8 cellular contexts compared by ENCODE assay signal in the genomic region with DNA sequence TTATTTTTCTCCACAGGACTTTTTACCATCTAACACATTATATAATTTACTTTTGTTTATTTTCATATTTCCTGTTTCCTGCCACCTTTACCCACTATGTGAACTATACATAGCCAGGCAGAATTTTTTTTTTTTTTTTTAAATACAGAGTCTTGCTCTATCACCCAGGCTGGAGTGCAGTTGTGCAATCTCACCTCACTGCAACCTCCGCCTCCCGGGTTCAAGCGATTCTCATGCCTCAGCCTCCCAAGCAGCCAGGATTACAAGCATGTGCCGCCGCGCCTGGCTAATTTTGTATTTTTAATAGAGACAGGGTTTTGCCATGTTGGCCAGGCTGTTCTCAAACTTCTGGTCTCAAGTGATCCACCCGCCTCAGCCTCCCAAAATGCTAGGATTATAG. TPM values are rescaled to one million over a fixed set of nuclear protein-coding genes. Genes with fewer than 3 reads are reported as not detected.
DNase-seq lines count a peak whose midpoint lies in the region; ATAC-seq, FAIRE-seq and TF ChIP-seq lines count a peak whose summit lies in the region.
"Not testable (repeated sequence)": the region's sequence is repeated elsewhere in the genome, so short reads cannot be mapped to it uniquely, and the experiment has no call there.

No MANE protein-coding gene starts in this region.

- 56% methylated on average over 7 of the region's 7 CpGs for WGBS in HepG2 (ENCODE audit: low lambda C conversion rate)

- BruUV-seq in HepG2 (replicated peaks; lab: Mats Ljungman, UMichigan), result not testable (repeated sequence)

- peak; percentile 13 for DNase-seq in fibroblast of villous mesenchyme (ENCODE audit: low read depth)
- not testable (repeated sequence) for DNase-seq in HepG2 (ENCODE audit: low spot score)

- H3K9me2 ChIP-seq in DOHH2 (replicated peaks; ENCODE audit: control insufficient read depth, low read length); SU-DHL-6 (replicated peaks; ENCODE audit: insufficient read depth, low read length): not testable (repeated sequence)

- intact Hi-C loops in HepG2 (cut with micrococcal nuclease; ENCODE audit: unreplicated experiment), result loop anchor here (5.0 kb wide), 1 partner anchor 42 kb away; no protein-coding TSS in a partner anchor

- in situ Hi-C loops in HepG2 (cut with HindIII; ENCODE audit: extremely low pct_ligation_motif_present, low pct_unique_long_range_greater_than_20kb), result not testable (repeated sequence)

- not testable (repeated sequence) for H3K27me3 ChIP-seq in BLaER1; DOHH2 (ENCODE audit: control insufficient read depth, low read length); SU-DHL-6 (ENCODE audit: low read length); HepG2 (ENCODE audit: control insufficient read depth in 1 of 2, insufficient read depth in 2 of 2, low read length in 2 of 2); mucosa of rectum (ENCODE audit: control insufficient read depth in 2 of 2, insufficient read depth in 2 of 2, low read length in 2 of 2); rectal smooth muscle tissue (ENCODE audit: control insufficient read depth, insufficient read depth, low read length)

- H3K9ac ChIP-seq in BLaER1; rectal smooth muscle tissue (ENCODE audit: low read length): not testable (repeated sequence)
- H3K9ac ChIP-seq in SU-DHL-6 (ENCODE audit: low read length), result peak overlapping the region; percentile 35
- 0 out of 2 replicates have a peak overlapping the region, but pooled peaks have one; percentile 19 for H3K9ac ChIP-seq in HepG2 (ENCODE audit: insufficient read depth, low read depth, low read length)
- H3K9ac ChIP-seq in mucosa of rectum (ENCODE audit: low read depth in 1 of 2, low read length in 2 of 2), result peak overlapping the region; percentile 72 to 77

- POLR2A ChIA-PET in HepG2 (lab: Yijun Ruan, JAX), result interaction anchor here (5.4 kb wide), 1 partner anchor 24 kb away, joined by 70 read pairs; a partner anchor contains a TSS

- H3K4me2 ChIP-seq in BLaER1, result peak overlapping the region; percentile 36; the same call in 1 of the 2 replicates
- peak overlapping the region; percentile 55 for H3K4me2 ChIP-seq in DOHH2 (ENCODE audit: low read length)
- H3K4me2 ChIP-seq in SU-DHL-6 (ENCODE audit: low read depth, low read length, poor library complexity, severe bottlenecking), result peak overlapping the region; percentile 67
- H3K4me2 ChIP-seq in HepG2 (ENCODE audit: low read depth, low read length), result peak overlapping the region; percentile 82

- H2AFZ ChIP-seq in SU-DHL-6 (ENCODE audit: low read depth, low read length, severe bottlenecking), result peak overlapping the region; percentile 49
- not testable (repeated sequence) for H2AFZ ChIP-seq in HepG2 (ENCODE audit: low read length)

- not testable (repeated sequence) for TF ChIP-seq RAD21 in HepG2 (CRISPR knock-in tag; IDR thresholded peaks at IDR 0.05)

- CTCF ChIA-PET in HepG2 (lab: Yijun Ruan, JAX; ENCODE audit: low intra/inter-chr PET ratio, low total read pairs), result not testable (repeated sequence)

- not testable (repeated sequence) for TF ChIP-seq POLR2A in HepG2 (IDR thresholded peaks at IDR 0.05; ENCODE audit: insufficient read depth in 1 of 2, low read depth in 2 of 2, low read length in 2 of 2)

- not testable (repeated sequence) for H3K9me3 ChIP-seq in BLaER1; DOHH2 (ENCODE audit: control insufficient read depth, insufficient read depth, low read length); SU-DHL-6 (ENCODE audit: insufficient read depth, low read length); HepG2 (ENCODE audit: low read length); mucosa of rectum (ENCODE audit: control insufficient read depth in 2 of 2, low read length in 2 of 2)

- peak in 1 of 2 experiments; percentile 29; a peak in 1 of 4 replicates for TF ChIP-seq EP300 in HepG2 (IDR thresholded peaks at IDR 0.05; ENCODE audit: low read depth in 2 of 2, low read length in 2 of 2)
- TF ChIP-seq EP300 in HepG2 (CRISPR knock-in tag; IDR thresholded peaks at IDR 0.05; ENCODE audit: borderline replicate concordance), result not testable (repeated sequence)

- H3K4me1 ChIP-seq in BLaER1, result peaks cover 12% of the 10 kb centered on the region
- H3K4me1 ChIP-seq in DOHH2 (ENCODE audit: control insufficient read depth, low read length), result peaks cover 20% of the 10 kb centered on the region
- H3K4me1 ChIP-seq in HepG2 (ENCODE audit: insufficient read depth, low read length), result peaks cover 99% of the 10 kb centered on the region
- H3K4me1 ChIP-seq in mucosa of rectum (ENCODE audit: control insufficient read depth in 2 of 2, insufficient read depth in 2 of 2, low read length in 2 of 2), result peaks cover 13 to 30% of the 10 kb centered on the region in 2 donors
- not testable (repeated sequence) for H3K4me1 ChIP-seq in rectal smooth muscle tissue (ENCODE audit: control insufficient read depth, insufficient read depth, low read length)

- not testable (repeated sequence) for TF ChIP-seq CTCF in DOHH2 (IDR thresholded peaks at IDR 0.05; ENCODE audit: low read depth, low read length, poor library complexity, severe bottlenecking); SU-DHL-6 (IDR thresholded peaks at IDR 0.05; ENCODE audit: insufficient read depth, low read length, poor library complexity, severe bottlenecking); fibroblast of villous mesenchyme (IDR thresholded peaks at IDR 0.05; ENCODE audit: insufficient read depth, low read depth, low read length); HepG2 (CRISPR knock-in tag; IDR thresholded peaks at IDR 0.05)

- not testable (repeated sequence) for H3K4me3 ChIP-seq in BLaER1; fibroblast of villous mesenchyme (ENCODE audit: low read depth, low read length)
- H3K4me3 ChIP-seq in DOHH2 (ENCODE audit: low read length) (peak overlapping the region; percentile 52), SU-DHL-6 (ENCODE audit: insufficient read depth, low read length, poor library complexity, severe bottlenecking) (peak overlapping the region; percentile 21), HepG2 (replicated peaks in 1 of 3; ENCODE audit: insufficient read depth in 1 of 3, low read depth in 2 of 3, low read length in 3 of 3) (peak overlapping the region in 2 of 3 experiments; percentile 46 to 66; a peak in 3 of 6 replicates), mucosa of rectum (ENCODE audit: low read length in 2 of 2) (peak overlapping the region; percentile 79), rectal smooth muscle tissue (ENCODE audit: low read length) (peak overlapping the region; percentile 18)

- H4K20me1 ChIP-seq in BLaER1; DOHH2 (ENCODE audit: control insufficient read depth, insufficient read depth, low read depth, low read length); SU-DHL-6 (ENCODE audit: low read depth, low read length); HepG2 (ENCODE audit: insufficient read depth, low read length): not testable (repeated sequence)

- H3K36me3 ChIP-seq in BLaER1; SU-DHL-6 (ENCODE audit: low read length); HepG2 (replicated peaks in 1 of 2; ENCODE audit: control insufficient read depth in 1 of 2, insufficient read depth in 2 of 2, low read length in 2 of 2); mucosa of rectum (ENCODE audit: control insufficient read depth in 2 of 2, insufficient read depth in 2 of 2, low read length in 2 of 2); rectal smooth muscle tissue (ENCODE audit: control insufficient read depth, insufficient read depth, low read length): not testable (repeated sequence)
- peaks cover 12% of the 10 kb centered on the region for H3K36me3 ChIP-seq in DOHH2 (ENCODE audit: control insufficient read depth, low read length)

- not testable (repeated sequence) for H3K79me2 ChIP-seq in DOHH2 (ENCODE audit: control insufficient read depth, low read length); SU-DHL-6 (ENCODE audit: insufficient read depth, low read length); HepG2 (ENCODE audit: insufficient read depth, low read length)

- FAIRE-seq in colon (lab: Jason Lieb, UNC), result peak; percentile 10
- not testable (repeated sequence) for FAIRE-seq in HepG2 (lab: Jason Lieb, UNC)

- H3F3A ChIP-seq in DOHH2 (ENCODE audit: control insufficient read depth, insufficient read depth), result not testable (repeated sequence)
- peaks cover 19% of the 10 kb centered on the region for H3F3A ChIP-seq in SU-DHL-6 (ENCODE audit: insufficient read depth)

- ATAC-seq in HepG2, result not testable (repeated sequence)

- not testable (repeated sequence) for H3K27ac ChIP-seq in BLaER1; rectal smooth muscle tissue (ENCODE audit: low read depth, low read length)
- peak overlapping the region; percentile 3; the same call in 1 of the 2 replicates for H3K27ac ChIP-seq in DOHH2 (ENCODE audit: low read depth, low read length)
- peak overlapping the region; percentile 82 for H3K27ac ChIP-seq in SU-DHL-6 (ENCODE audit: low read depth, low read length)
- peak overlapping the region; percentile 95 for H3K27ac ChIP-seq in HepG2 (ENCODE audit: extremely low read length, insufficient read depth, low read length)
- H3K27ac ChIP-seq in mucosa of rectum (ENCODE audit: low read depth in 2 of 2, low read length in 2 of 2), result peak overlapping the region; percentile 93 to 94

RNA-seq across cellular contexts. Expression of a gene that starts 24.2 kb away (rescaled TPM):
- total RNA-seq in fibroblast of villous mesenchyme, result 13.0 and 13.2 TPM in 2 replicates
- total RNA-seq in HepG2 (2016; rRNA removed; fragmentation: Illumina TruSeq; extraction: Trizol), result 20.6 and 33.8 TPM in 2 replicates
- 8.7 and 9.9 TPM in 2 replicates for total RNA-seq in HepG2 (2016; cell fraction: cytosol; rRNA removed; fragmentation: Illumina TruSeq; extraction: Trizol; ENCODE audit: low read depth)
- total RNA-seq in HepG2 (2016; cell fraction: insoluble cytoplasmic fraction; rRNA removed; fragmentation: Illumina TruSeq; extraction: Trizol), result 18.9 and 34.1 TPM in 2 replicates
- total RNA-seq in HepG2 (2016; cell fraction: membrane; rRNA removed; fragmentation: Illumina TruSeq; extraction: Trizol), result 21.4 and 21.9 TPM in 2 replicates
- 60.3 and 65.0 TPM in 2 replicates for total RNA-seq in HepG2 (2016; cell fraction: nucleus; rRNA removed; fragmentation: Illumina TruSeq; extraction: Trizol)
- polyA plus RNA-seq in HepG2 (2011; rRNA removed), result 43.3 and 58.7 TPM in 2 replicates
- 20.6 and 34.1 TPM in 2 replicates for polyA plus RNA-seq in HepG2 (2011; cell fraction: cytosol; rRNA removed)
- 125 and 138 TPM in 2 replicates for polyA plus RNA-seq in HepG2 (2011; cell fraction: nucleus; rRNA removed)
- polyA plus RNA-seq in HepG2 (2012), result 44.7 and 56.4 TPM in 2 replicates
- polyA plus RNA-seq in HepG2 (2016; cell fraction: cytosol; fragmentation: Illumina TruSeq; extraction: Trizol; ENCODE audit: low read depth), result 8.2 and 9.3 TPM in 2 replicates
- polyA plus RNA-seq in HepG2 (2016; cell fraction: insoluble cytoplasmic fraction; fragmentation: Illumina TruSeq; extraction: Trizol; ENCODE audit: low read depth), result 13.6 and 15.1 TPM in 2 replicates
- 13.7 and 13.9 TPM in 2 replicates for polyA plus RNA-seq in HepG2 (2016; cell fraction: membrane; fragmentation: Illumina TruSeq; extraction: Trizol; ENCODE audit: low read depth)
- 70.5 and 71.0 TPM in 2 replicates for polyA plus RNA-seq in HepG2 (2016; cell fraction: nucleus; fragmentation: Illumina TruSeq; extraction: Trizol; ENCODE audit: insufficient read depth, low read depth)
- polyA minus RNA-seq in HepG2 (2011; rRNA and poly(A)+ RNA removed; ENCODE audit: low replicate concordance), result 11.3 and 88.1 TPM in 2 replicates
- polyA minus RNA-seq in HepG2 (2011; cell fraction: cytosol; rRNA and poly(A)+ RNA removed), result 23.7 and 30.1 TPM in 2 replicates
- 123 and 189 TPM in 2 replicates for polyA minus RNA-seq in HepG2 (2011; cell fraction: nucleus; rRNA and poly(A)+ RNA removed)

RNA-seq across cellular contexts. Expression of a gene that starts 24.2 kb away (rescaled TPM):
- total RNA-seq in fibroblast of villous mesenchyme, result 8.2 and 11.9 TPM in 2 replicates
- 2.3 and 2.4 TPM in 2 replicates for total RNA-seq in HepG2 (2016; rRNA removed; fragmentation: Illumina TruSeq; extraction: Trizol)
- total RNA-seq in HepG2 (2016; cell fraction: cytosol; rRNA removed; fragmentation: Illumina TruSeq; extraction: Trizol; ENCODE audit: low read depth), result 2.3 and 2.8 TPM in 2 replicates
- 1.8 and 2.4 TPM in 2 replicates for total RNA-seq in HepG2 (2016; cell fraction: insoluble cytoplasmic fraction; rRNA removed; fragmentation: Illumina TruSeq; extraction: Trizol)
- total RNA-seq in HepG2 (2016; cell fraction: membrane; rRNA removed; fragmentation: Illumina TruSeq; extraction: Trizol), result 3.5 and 4.3 TPM in 2 replicates
- 3.3 and 4.4 TPM in 2 replicates for total RNA-seq in HepG2 (2016; cell fraction: nucleus; rRNA removed; fragmentation: Illumina TruSeq; extraction: Trizol)
- 1.6 and 1.7 TPM in 2 replicates for polyA plus RNA-seq in HepG2 (2011; rRNA removed)
- 0.32 and 0.59 TPM in 2 replicates for polyA plus RNA-seq in HepG2 (2011; cell fraction: cytosol; rRNA removed)
- 1.3 and 2.0 TPM in 2 replicates for polyA plus RNA-seq in HepG2 (2011; cell fraction: nucleus; rRNA removed)
- 1.9 and 2.4 TPM in 2 replicates for polyA plus RNA-seq in HepG2 (2012)
- 2.9 and 4.4 TPM in 2 replicates for polyA plus RNA-seq in HepG2 (2016; cell fraction: cytosol; fragmentation: Illumina TruSeq; extraction: Trizol; ENCODE audit: low read depth)
- polyA plus RNA-seq in HepG2 (2016; cell fraction: insoluble cytoplasmic fraction; fragmentation: Illumina TruSeq; extraction: Trizol; ENCODE audit: low read depth), result 3.3 and 4.4 TPM in 2 replicates
- polyA plus RNA-seq in HepG2 (2016; cell fraction: membrane; fragmentation: Illumina TruSeq; extraction: Trizol; ENCODE audit: low read depth), result 3.2 and 3.7 TPM in 2 replicates
- 3.8 and 4.5 TPM in 2 replicates for polyA plus RNA-seq in HepG2 (2016; cell fraction: nucleus; fragmentation: Illumina TruSeq; extraction: Trizol; ENCODE audit: insufficient read depth, low read depth)
- 0.54 and 0.60 TPM in 2 replicates for polyA minus RNA-seq in HepG2 (2011; rRNA and poly(A)+ RNA removed; ENCODE audit: low replicate concordance)
- 0.44 and 0.49 TPM in 2 replicates for polyA minus RNA-seq in HepG2 (2011; cell fraction: cytosol; rRNA and poly(A)+ RNA removed)
- polyA minus RNA-seq in HepG2 (2011; cell fraction: nucleus; rRNA and poly(A)+ RNA removed), result 2.8 and 4.2 TPM in 2 replicates

RNA-seq across cellular contexts. Expression of a gene that starts 44.8 kb away (rescaled TPM):
- 16.4 and 20.3 TPM in 2 replicates for total RNA-seq in fibroblast of villous mesenchyme
- total RNA-seq in HepG2 (2016; rRNA removed; fragmentation: Illumina TruSeq; extraction: Trizol), result 18.1 and 18.9 TPM in 2 replicates
- total RNA-seq in HepG2 (2016; cell fraction: cytosol; rRNA removed; fragmentation: Illumina TruSeq; extraction: Trizol; ENCODE audit: low read depth), result 4.9 and 6.7 TPM in 2 replicates
- total RNA-seq in HepG2 (2016; cell fraction: insoluble cytoplasmic fraction; rRNA removed; fragmentation: Illumina TruSeq; extraction: Trizol), result 19.5 and 20.6 TPM in 2 replicates
- total RNA-seq in HepG2 (2016; cell fraction: membrane; rRNA removed; fragmentation: Illumina TruSeq; extraction: Trizol), result 6.1 and 6.3 TPM in 2 replicates
- 19.6 and 22.2 TPM in 2 replicates for total RNA-seq in HepG2 (2016; cell fraction: nucleus; rRNA removed; fragmentation: Illumina TruSeq; extraction: Trizol)
- 33.1 and 34.7 TPM in 2 replicates for polyA plus RNA-seq in HepG2 (2011; rRNA removed)
- polyA plus RNA-seq in HepG2 (2011; cell fraction: cytosol; rRNA removed), result 22.9 and 26.9 TPM in 2 replicates
- 52.0 and 58.6 TPM in 2 replicates for polyA plus RNA-seq in HepG2 (2011; cell fraction: nucleus; rRNA removed)
- 11.7 and 19.1 TPM in 2 replicates for polyA plus RNA-seq in HepG2 (2012)
- polyA plus RNA-seq in HepG2 (2016; cell fraction: cytosol; fragmentation: Illumina TruSeq; extraction: Trizol; ENCODE audit: low read depth), result 2.3 TPM in 2 replicates
- polyA plus RNA-seq in HepG2 (2016; cell fraction: insoluble cytoplasmic fraction; fragmentation: Illumina TruSeq; extraction: Trizol; ENCODE audit: low read depth), result 14.0 and 16.4 TPM in 2 replicates
- polyA plus RNA-seq in HepG2 (2016; cell fraction: membrane; fragmentation: Illumina TruSeq; extraction: Trizol; ENCODE audit: low read depth), result 3.9 TPM in 2 replicates
- 36.1 and 42.5 TPM in 2 replicates for polyA plus RNA-seq in HepG2 (2016; cell fraction: nucleus; fragmentation: Illumina TruSeq; extraction: Trizol; ENCODE audit: insufficient read depth, low read depth)
- 24.3 and 47.1 TPM in 2 replicates for polyA minus RNA-seq in HepG2 (2011; rRNA and poly(A)+ RNA removed; ENCODE audit: low replicate concordance)
- polyA minus RNA-seq in HepG2 (2011; cell fraction: cytosol; rRNA and poly(A)+ RNA removed), result 6.3 and 6.9 TPM in 2 replicates
- 31.8 and 33.1 TPM in 2 replicates for polyA minus RNA-seq in HepG2 (2011; cell fraction: nucleus; rRNA and poly(A)+ RNA removed)

RNA-seq across cellular contexts. Expression of a gene that starts 45.0 kb away (rescaled TPM):
- total RNA-seq in fibroblast of villous mesenchyme (3.2 and 5.2 TPM in 2 replicates), HepG2 (2016; rRNA removed; fragmentation: Illumina TruSeq; extraction: Trizol) (1.6 and 2.0 TPM in 2 replicates)
- 0.51 and 0.53 TPM in 2 replicates for total RNA-seq in HepG2 (2016; cell fraction: cytosol; rRNA removed; fragmentation: Illumina TruSeq; extraction: Trizol; ENCODE audit: low read depth)
- total RNA-seq in HepG2 (2016; cell fraction: insoluble cytoplasmic fraction; rRNA removed; fragmentation: Illumina TruSeq; extraction: Trizol), result 1.9 and 2.1 TPM in 2 replicates
- total RNA-seq in HepG2 (2016; cell fraction: membrane; rRNA removed; fragmentation: Illumina TruSeq; extraction: Trizol), result 1.0 TPM in 2 replicates
- total RNA-seq in HepG2 (2016; cell fraction: nucleus; rRNA removed; fragmentation: Illumina TruSeq; extraction: Trizol), result 2.6 and 3.0 TPM in 2 replicates
- 1.6 and 2.0 TPM in 2 replicates for polyA plus RNA-seq in HepG2 (2011; rRNA removed)
- polyA plus RNA-seq in HepG2 (2011; cell fraction: cytosol; rRNA removed), result 0.97 and 1.2 TPM in 2 replicates
- polyA plus RNA-seq in HepG2 (2011; cell fraction: nucleus; rRNA removed), result 1.7 and 2.2 TPM in 2 replicates
- polyA plus RNA-seq in HepG2 (2012), result 2.0 and 2.8 TPM in 2 replicates
- 0.33 and 0.36 TPM in 2 replicates for polyA plus RNA-seq in HepG2 (2016; cell fraction: cytosol; fragmentation: Illumina TruSeq; extraction: Trizol; ENCODE audit: low read depth)
- 1.6 and 1.7 TPM in 2 replicates for polyA plus RNA-seq in HepG2 (2016; cell fraction: insoluble cytoplasmic fraction; fragmentation: Illumina TruSeq; extraction: Trizol; ENCODE audit: low read depth)
- 0.49 and 0.65 TPM in 2 replicates for polyA plus RNA-seq in HepG2 (2016; cell fraction: membrane; fragmentation: Illumina TruSeq; extraction: Trizol; ENCODE audit: low read depth)
- 1.6 and 2.7 TPM in 2 replicates for polyA plus RNA-seq in HepG2 (2016; cell fraction: nucleus; fragmentation: Illumina TruSeq; extraction: Trizol; ENCODE audit: insufficient read depth, low read depth)
- 0.82 and 2.3 TPM in 2 replicates for polyA minus RNA-seq in HepG2 (2011; rRNA and poly(A)+ RNA removed; ENCODE audit: low replicate concordance)
- 1.3 and 1.8 TPM in 2 replicates for polyA minus RNA-seq in HepG2 (2011; cell fraction: cytosol; rRNA and poly(A)+ RNA removed)
- 6.4 and 6.8 TPM in 2 replicates for polyA minus RNA-seq in HepG2 (2011; cell fraction: nucleus; rRNA and poly(A)+ RNA removed)
